Comparison of ENCODE assay signal across 11 cellular contexts in genomic region chr13:21033224-21033855, GRCh38. TPM values are rescaled to one million over a fixed set of nuclear protein-coding genes. Genes with fewer than 3 reads are reported as not detected.
DNase-seq lines count a peak whose midpoint lies in the region; ATAC-seq and TF ChIP-seq lines count a peak whose summit lies in the region.
"Had no signal": no experiment of that assay in that cellular context is flagged by ENCODE, and none has a peak within 500 bp of the region (broad histone marks: within the 10 kb centered on the region; RNA-seq: fewer than 3 reads in every experiment).

No MANE protein-coding gene starts in this region.

- 15% methylated on average over 8 of the region's 8 CpGs for WGBS in prostate gland

- peaks cover 0 to 5% (median 3%) of the 10 kb centered on the region in 3 donors for H3K27me3 Mint-ChIP-seq in CD14-positive monocyte (ENCODE audit: low read depth in 3 of 3)
- H3K27me3 Mint-ChIP-seq in activated T-helper 17 cell treated with anti-CD3 and anti-CD28 coated beads, Interleukin-2, amount 50 U/mL, for 72 hours: no peaks in the 10 kb centered on the region
- H3K27me3 Mint-ChIP-seq: naive B cell had no signal

- H3K36me3 ChIP-seq in prostate gland: no peaks in the 10 kb centered on the region
- H3K36me3 ChIP-seq in HAP-1 (replicated peaks): peaks cover 3% of the 10 kb centered on the region; the same call in 1 of the 2 replicates

- peak overlapping the region in 1 of 2 donors; percentile 9 for H3K4me3 ChIP-seq in prostate gland
- no peak overlapping the region for H3K4me3 ChIP-seq in HAP-1

- intact Hi-C loops in CD14-positive monocyte (cut with micrococcal nuclease) (no loop called here), prostate gland (cut with DNase I) (no loop called here)

- TF ChIP-seq CTCF in CD14-positive monocyte (IDR thresholded peaks at IDR 0.05) (no peak), prostate gland (IDR thresholded peaks at IDR 0.05) (no peak)

- in situ Hi-C loops in HAP-1 (cut with MboI; ENCODE audit: low sequenced_read_pairs): no loop called here

- peaks cover 29% of the 10 kb centered on the region for H3K4me1 ChIP-seq in prostate gland (replicated peaks)
- no peaks in the 10 kb centered on the region for H3K4me1 ChIP-seq in HAP-1

- DNase-seq in CD14-positive monocyte (ENCODE audit: low spot score): no peak
- DNase-seq in globus pallidus (ENCODE audit: low spot score): peak; percentile 14
- DNase-seq in prostate gland (ENCODE audit: low spot score): peak; percentile 92
- DNase-seq in HAP-1 (ENCODE audit: low spot score in 2 of 2): no peak
- DNase-seq in activated CD4-positive, CD25-positive, alpha-beta regulatory T cell treated with anti-CD3 and anti-CD28 coated beads, Interleukin-2, amount 50 U/mL, for 72 hours: no peak
- DNase-seq: DMS79, naive B cell, NCI-H524 treated with DMSO at 0.1 percent for 48 hours had no signal

- peak overlapping the region in 6 of 7 donors; percentile 6 to 82 (median 75) for H3K27ac Mint-ChIP-seq in CD14-positive monocyte
- peak overlapping the region; percentile 11 for H3K27ac Mint-ChIP-seq in activated T-helper 17 cell treated with anti-CD3 and anti-CD28 coated beads, Interleukin-2, amount 50 U/mL, for 72 hours

- no peak for TF ChIP-seq POLR2A in prostate gland (IDR thresholded peaks at IDR 0.05)

- H3K27me3 ChIP-seq in prostate gland (replicated peaks; ENCODE audit: insufficient read depth) (no peaks in the 10 kb centered on the region), HAP-1 (ENCODE audit: low read depth) (no peaks in the 10 kb centered on the region)

- ATAC-seq in activated T-helper 17 cell treated with anti-CD3 and anti-CD28 coated beads, Interleukin-2, amount 50 U/mL, for 72 hours (replicated peaks): no peak
- no peak for ATAC-seq in GM19328 (IDR thresholded peaks at IDR 0.05; ENCODE audit: unreplicated experiment)
- ATAC-seq in GM18861 (IDR thresholded peaks at IDR 0.05; ENCODE audit: unreplicated experiment): no peak

- H3K36me3 Mint-ChIP-seq in CD14-positive monocyte: peaks cover 4 to 36% of the 10 kb centered on the region in 2 donors
- H3K36me3 Mint-ChIP-seq in activated T-helper 17 cell treated with anti-CD3 and anti-CD28 coated beads, Interleukin-2, amount 50 U/mL, for 72 hours (ENCODE audit: low read depth): no peaks in the 10 kb centered on the region
- H3K36me3 Mint-ChIP-seq: naive B cell had no signal

- H3K9me3 ChIP-seq in prostate gland: no peaks in the 10 kb centered on the region
- H3K9me3 ChIP-seq in HAP-1: no peaks in the 10 kb centered on the region

- H3K9me3 Mint-ChIP-seq in CD14-positive monocyte: peaks cover 0 to 3% (median 0%) of the 10 kb centered on the region in 7 donors
- no peaks in the 10 kb centered on the region for H3K9me3 Mint-ChIP-seq in activated T-helper 17 cell treated with anti-CD3 and anti-CD28 coated beads, Interleukin-2, amount 50 U/mL, for 72 hours

- peak overlapping the region; percentile 89 to 92 for H3K27ac ChIP-seq in prostate gland

- H3K4me1 Mint-ChIP-seq in CD14-positive monocyte: peaks cover 56% of the 10 kb centered on the region
- H3K4me1 Mint-ChIP-seq in activated T-helper 17 cell treated with anti-CD3 and anti-CD28 coated beads, Interleukin-2, amount 50 U/mL, for 72 hours: peaks cover 23% of the 10 kb centered on the region

- no peak overlapping the region for H3K4me3 Mint-ChIP-seq in CD14-positive monocyte
- H3K4me3 Mint-ChIP-seq in activated T-helper 17 cell treated with anti-CD3 and anti-CD28 coated beads, Interleukin-2, amount 50 U/mL, for 72 hours: no peak overlapping the region

RNA-seq across cellular contexts. Expression of gene LATS2, which starts 28.0 kb away (rescaled TPM):
- 1 to 10 TPM in 1 of 2 donors, under 1 TPM in 1; 0.96 to 1.0 TPM for polyA plus RNA-seq in CD14-positive monocyte
- 1 to 10 TPM; 4.9 to 9.2 TPM for total RNA-seq in activated T-helper 17 cell treated with anti-CD3 and anti-CD28 coated beads, Interleukin-2, amount 50 U/mL, for 72 hours
- 10 to 100 TPM; 22.0 to 27.4 TPM for total RNA-seq in prostate gland

Comparison
In these comparisons a context has a peak if more than half of its experiments do, and no peak if none do; other contexts are left out.
1. DNase-seq: peak in globus pallidus (single experiment) and prostate gland (single experiment); none in CD14-positive monocyte (single experiment), HAP-1 (0 of 2) and activated CD4-positive, CD25-positive, alpha-beta regulatory T cell treated with anti-CD3 and anti-CD28 coated beads, Interleukin-2, amount 50 U/mL, for 72 hours (single experiment).